ENCODE assay signal across 9 cellular contexts in genomic region chr15:67303490-67304363, GRCh38. TPM values are rescaled to one million over a fixed set of nuclear protein-coding genes. Genes with fewer than 3 reads are reported as not detected.
A peak's percentile ranks its signal among the peaks of the same experiment; 100 is the strongest.
DNase-seq lines count a peak whose midpoint lies in the region; ATAC-seq and TF ChIP-seq lines count a peak whose summit lies in the region.
"Had no signal": no experiment of that assay in that cellular context is flagged by ENCODE, and none has a peak within 500 bp of the region (broad histone marks: within the 10 kb centered on the region; RNA-seq: fewer than 3 reads in every experiment).

No MANE protein-coding gene starts in this region.

- DNase-seq in NCI-H2081 (lab: John Stamatoyannopoulos, UW) (peak; percentile 34 to 49), NCI-H2081 treated with DMSO at 0.1 percent for 48 hours (lab: John Stamatoyannopoulos, UW) (no peak), HT-29 (ENCODE audit: low spot score) (peak; percentile 81), T-cell (peak in 20 of 34 experiments; percentile 1 to 29 (median 8)), germinal center (ENCODE audit: low spot score) (peak; percentile 8), spleen (no peak)

- no peaks in the 10 kb centered on the region for H3K9me3 ChIP-seq in spleen

- H3K9me3 Mint-ChIP-seq in T-cell: no peaks in the 10 kb centered on the region

- POLR2A ChIA-PET in T-cell (lab: Charles Lee): no interaction called here

- H3K36me3 ChIP-seq in spleen: no peaks in the 10 kb centered on the region

- CTCF ChIA-PET in T-cell (lab: Charles Lee): interaction anchor here (0.6 to 3.8 kb wide), 11 partner anchors 9 to 359 kb away, joined by 3 to 30 read pairs (median 5); no protein-coding TSS in a partner anchor

- ATAC-seq in T-cell (replicated peaks in 1 of 4): peak in 3 of 4 experiments; percentile 50 to 62 (median 57)
- ATAC-seq in HG02588 (IDR thresholded peaks at IDR 0.05; ENCODE audit: unreplicated experiment): no peak
- ATAC-seq in GM19397 (IDR thresholded peaks at IDR 0.05; ENCODE audit: unreplicated experiment): no peak

- intact Hi-C loops in spleen (cut with DNase I; ENCODE audit: low total_unique reads): loop anchor here (2.0 kb wide), 1 partner anchor 357 kb away; no protein-coding TSS in a partner anchor

- no peaks in the 10 kb centered on the region for H3K4me1 Mint-ChIP-seq in T-cell

- TF ChIP-seq POLR2A in spleen (IDR thresholded peaks at IDR 0.05): no peak

- no peaks in the 10 kb centered on the region for H3K27me3 ChIP-seq in spleen (replicated peaks in 1 of 7)

- TF ChIP-seq CTCF in spleen (IDR thresholded peaks at IDR 0.05 in 8 of 11, conservative IDR thresholded peaks at IDR 0.05 in 3 of 11): peak in 9 of 11 experiments; percentile 7 to 59 (median 48)

- H3K36me3 Mint-ChIP-seq in T-cell: no peaks in the 10 kb centered on the region
- H3K36me3 Mint-ChIP-seq: activated naive CD8-positive, alpha-beta T cell had no signal

- no peak overlapping the region for H3K27ac Mint-ChIP-seq in T-cell
- H3K27ac Mint-ChIP-seq: activated naive CD8-positive, alpha-beta T cell had no signal

- H3K4me1 ChIP-seq in spleen: no peaks in the 10 kb centered on the region

- H3K27me3 Mint-ChIP-seq in T-cell: no peaks in the 10 kb centered on the region

- no peak overlapping the region for H3K4me3 Mint-ChIP-seq in T-cell
- H3K4me3 Mint-ChIP-seq: activated naive CD8-positive, alpha-beta T cell had no signal

- no peak overlapping the region for H3K27ac ChIP-seq in spleen

- 70 to 78% (median 73%) methylated on average over 4 of the region's 4 CpGs for WGBS in spleen, 5 donors

- H3K4me3 ChIP-seq in spleen: no peak overlapping the region

RNA-seq across cellular contexts. Expression of gene IQCH, which starts 49.1 kb away (rescaled TPM):
- total RNA-seq in HT-29 (2014; rRNA removed; shearing (Covaris generic)): 1.9 and 2.6 TPM in 2 replicates
- total RNA-seq in T-cell (1 to 10 TPM in 4 of 5 donors, under 1 TPM in 1; 0.43 to 2.6 (median 1.3) TPM), spleen (1 to 10 TPM in 5 of 7 donors, under 1 TPM in 2; 0.65 to 2.3 (median 1.9) TPM)
- under 1 TPM; 0.12 to 0.32 (median 0.15) TPM for polyA plus RNA-seq in spleen

RNA-seq across cellular contexts. Expression of gene AAGAB, which starts 49.3 kb away (rescaled TPM):
- total RNA-seq in HT-29 (2014; rRNA removed; shearing (Covaris generic)): 42.0 and 43.8 TPM in 2 replicates
- 10 to 100 TPM; 21.9 to 28.4 (median 23.6) TPM for total RNA-seq in T-cell
- 10 to 100 TPM; 20.6 to 39.3 (median 28.1) TPM for total RNA-seq in spleen
- polyA plus RNA-seq in spleen: 10 to 100 TPM; 13.2 to 20.8 (median 14.3) TPM

Comparison
In these comparisons a context has a peak if more than half of its experiments do, and no peak if none do; other contexts are left out.
1. DNase-seq: peak in NCI-H2081 (2 of 2), HT-29 (single experiment), T-cell (20 of 34) and germinal center (single experiment); none in NCI-H2081 treated with DMSO at 0.1 percent for 48 hours (single experiment) and spleen (single experiment).
2. ATAC-seq: peak in T-cell (3 of 4); none in HG02588 (single experiment) and GM19397 (single experiment).